In the genomic region with DNA sequence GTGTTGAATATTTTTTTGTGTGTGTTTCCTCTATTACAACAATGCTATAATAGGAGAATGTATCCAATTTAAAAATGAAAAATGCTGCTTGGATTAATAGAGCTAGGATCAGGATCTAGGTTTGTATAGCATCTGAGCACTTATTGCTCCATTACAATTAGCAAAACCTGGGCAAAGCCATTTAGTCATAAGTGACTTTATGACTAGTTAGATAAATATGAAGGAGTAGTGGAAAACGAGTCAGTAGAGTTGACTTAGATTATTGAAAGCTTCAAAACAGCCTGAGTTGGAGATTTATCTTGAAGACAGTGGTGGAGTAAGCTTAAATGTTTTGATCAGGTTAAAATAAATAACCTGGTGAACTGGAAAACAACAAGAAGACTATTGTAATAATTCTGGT, we compare ENCODE assay signal across 21 cellular contexts. TPM values are rescaled to one million over a fixed set of nuclear protein-coding genes. Genes with fewer than 3 reads are reported as not detected.
A peak's percentile ranks its signal among the peaks of the same experiment; 100 is the strongest.
DNase-seq lines count a peak whose midpoint lies in the region; ATAC-seq and TF ChIP-seq lines count a peak whose summit lies in the region.
"Had no signal": no experiment of that assay in that cellular context is flagged by ENCODE, and none has a peak within 500 bp of the region (broad histone marks: within the 10 kb centered on the region; RNA-seq: fewer than 3 reads in every experiment).

No MANE protein-coding gene starts in this region.

- DNase-seq in DND-41 (no peak), HCEC 1CT (peak; percentile 42), adipocyte (ENCODE audit: low read depth) (peak; percentile 24), iris pigment epithelial cell (ENCODE audit: low read depth) (peak; percentile 26), DMS 273 treated with DMSO at 0.1 percent for 48 hours (lab: John Stamatoyannopoulos, UW) (no peak), COR-L47 (lab: John Stamatoyannopoulos, UW) (no peak), HT-29 (ENCODE audit: low spot score) (no peak)
- DNase-seq: activated CD4-positive, alpha-beta T cell treated with anti-CD3 and anti-CD28 coated beads, Interleukin-2, amount 50 U/mL, for 1 hour; activated CD8-positive, alpha-beta memory T cell treated with anti-CD3 and anti-CD28 coated beads, Interleukin-2, amount 50 U/mL, for 48 hours; activated gamma-delta T cell treated with Interleukin-2 at 50 U/mL for 16 hours; CD8-positive, alpha-beta memory T cell; glutamatergic neuron; NCI-H1694 treated with DMSO at 0.1 percent for 48 hours; NCI-H2227 treated with DMSO at 0.1 percent for 48 hours; NCI-H748 treated with DMSO at 0.1 percent for 48 hours; posterior cingulate gyrus; Right ventricle myocardium superior; stimulated activated naive CD8-positive, alpha-beta T cell treated with anti-CD3 and anti-CD28 coated beads, Interleukin-15, Interleukin-2, amounts not matched to agents 100 U/mL and 50 U/mL, for 24 hours; transverse colon had no signal

- H4K20me1 ChIP-seq in DND-41 (ENCODE audit: insufficient read depth, low read length), result no peaks in the 10 kb centered on the region

- H3K4me2 ChIP-seq in DND-41 (ENCODE audit: insufficient read depth, low read length), result peak overlapping the region; percentile 72; the same call in 1 of the 2 replicates

- no peak overlapping the region for H3K9ac ChIP-seq in DND-41 (ENCODE audit: low read depth, low read length)
- H3K9ac ChIP-seq in adipocyte (ENCODE audit: low read length), result no peak overlapping the region

- H3K4me3 ChIP-seq in DND-41 (ENCODE audit: low read depth in 1 of 2, low read length in 2 of 2) (no peak overlapping the region), adipocyte (ENCODE audit: low read length) (no peak overlapping the region)
- H3K4me3 ChIP-seq: transverse colon had no signal

- H3K4me1 ChIP-seq in DND-41 (ENCODE audit: insufficient read depth, low read length) (peaks cover 35% of the 10 kb centered on the region), adipocyte (ENCODE audit: control insufficient read depth, insufficient read depth, low read length) (peaks cover 34% of the 10 kb centered on the region)

- H2AFZ ChIP-seq in DND-41 (ENCODE audit: low read depth, low read length), result no peak overlapping the region

- H3K27me3 ChIP-seq in DND-41 (ENCODE audit: insufficient read depth, low read length, poor library complexity) (no peaks in the 10 kb centered on the region), adipocyte (replicated peaks; ENCODE audit: control insufficient read depth, insufficient read depth, low read length) (no peaks in the 10 kb centered on the region)
- H3K27me3 ChIP-seq: transverse colon had no signal

- H3K9me3 ChIP-seq in DND-41 (ENCODE audit: insufficient read depth, low read length, severe bottlenecking) (no peaks in the 10 kb centered on the region), adipocyte (ENCODE audit: control insufficient read depth, low read length) (no peaks in the 10 kb centered on the region)
- H3K9me3 ChIP-seq: transverse colon had no signal

- no peak for TF ChIP-seq CTCF in DND-41 (IDR thresholded peaks at IDR 0.05; ENCODE audit: borderline replicate concordance, extremely low read depth, low read length, poor library complexity, severe bottlenecking)

- peaks cover 43% of the 10 kb centered on the region for H3K79me2 ChIP-seq in DND-41 (ENCODE audit: insufficient read depth, low read length)

- H3K36me3 ChIP-seq in DND-41 (ENCODE audit: insufficient read depth, low read length), result peaks cover 31% of the 10 kb centered on the region
- H3K36me3 ChIP-seq in adipocyte (ENCODE audit: control insufficient read depth, insufficient read depth, low read length, severe bottlenecking), result peaks cover 32% of the 10 kb centered on the region

- H3K27ac ChIP-seq in DND-41 (ENCODE audit: low read length), result no peak overlapping the region
- H3K27ac ChIP-seq: transverse colon had no signal

- no peak for ATAC-seq in DND-41 (ENCODE audit: insufficient read depth, low read depth)
- ATAC-seq in GM21390 (IDR thresholded peaks at IDR 0.05; ENCODE audit: unreplicated experiment), result no peak
- ATAC-seq: left lobe of liver; stimulated activated naive CD8-positive, alpha-beta T cell treated with anti-CD3 and anti-CD28 coated beads, Interleukin-15, Interleukin-2, amounts not matched to agents 100 U/mL and 50 U/mL, for 24 hours had no signal

RNA-seq across cellular contexts. Expression of gene MED21, which starts 2.8 kb away (rescaled TPM):
- total RNA-seq in HT-29 (2014; rRNA removed; shearing (Covaris generic)), result 19.5 and 23.8 TPM in 2 replicates

RNA-seq across cellular contexts. Expression of gene TM7SF3, which starts 10.9 kb away (rescaled TPM):
- total RNA-seq in HT-29 (2014; rRNA removed; shearing (Covaris generic)), result 146 and 162 TPM in 2 replicates

RNA-seq across cellular contexts. Expression of gene C12orf71, which starts 57.3 kb away (rescaled TPM):
- not detected in 2 replicates for total RNA-seq in HT-29 (2014; rRNA removed; shearing (Covaris generic))
- total RNA-seq: CD8-positive, alpha-beta memory T cell; left lobe of liver; Right ventricle myocardium superior; transverse colon had no signal

Comparison
In these comparisons a context has a peak if more than half of its experiments do, and no peak if none do; other contexts are left out.
1. DNase-seq: peak in HCEC 1CT (single experiment), adipocyte (single experiment) and iris pigment epithelial cell (single experiment); none in DND-41 (single experiment), DMS 273 treated with DMSO at 0.1 percent for 48 hours (single experiment), COR-L47 (single experiment) and HT-29 (single experiment).